In genomic region chr19:37987356-37988332, GRCh38 we compare ENCODE assay signal across 15 cellular contexts.
DNase-seq lines count a peak whose midpoint lies in the region; ATAC-seq, FAIRE-seq and TF ChIP-seq lines count a peak whose summit lies in the region.
"Had no signal": no experiment of that assay in that cellular context is flagged by ENCODE, and none has a peak within 500 bp of the region (broad histone marks: within the 10 kb centered on the region; RNA-seq: fewer than 3 reads in every experiment).

No MANE protein-coding gene starts in this region.

- H3K36me3 ChIP-seq in Caco-2 (ENCODE audit: control insufficient read depth, insufficient read depth, low read length) (peaks cover 2% of the 10 kb centered on the region), HEK293 (ENCODE audit: control insufficient read depth in 2 of 2, insufficient read depth in 1 of 2, low read length in 2 of 2) (no peaks in the 10 kb centered on the region; a peak in 1 of 3 replicates), mesendoderm (ENCODE audit: control insufficient read depth, insufficient read depth, low read length) (no peaks in the 10 kb centered on the region)
- H3K36me3 ChIP-seq: left ventricle myocardium inferior, thoracic aorta had no signal

- H3K79me2 ChIP-seq in mesendoderm (ENCODE audit: control insufficient read depth, insufficient read depth, low read length): no peaks in the 10 kb centered on the region

- ATAC-seq in activated T-cell treated with anti-CD3 and anti-CD28 coated beads, Interleukin-2, amount 50 U/mL, for 72 hours (replicated peaks in 1 of 2): no peak
- ATAC-seq: activated CD4-positive, alpha-beta T cell treated with anti-CD3 and anti-CD28 coated beads for 36 hours had no signal

- peaks cover 58% of the 10 kb centered on the region for H3K4me1 Mint-ChIP-seq in Caco-2 (ENCODE audit: low read depth, unreplicated experiment)
- H3K4me1 Mint-ChIP-seq in activated T-cell treated with anti-CD3 and anti-CD28 coated beads, Interleukin-2, amount 50 U/mL, for 72 hours (ENCODE audit: low read depth): peaks cover 17% of the 10 kb centered on the region

- no peak overlapping the region for H3K56ac ChIP-seq in mesendoderm (ENCODE audit: low read length)

- H3K4me2 ChIP-seq in mesendoderm (ENCODE audit: low read length): no peak overlapping the region

- no peak overlapping the region for H3K18ac ChIP-seq in mesendoderm (ENCODE audit: low read length)

- no peak overlapping the region for H4K8ac ChIP-seq in mesendoderm (ENCODE audit: low read depth, low read length)

- BruUV-seq in Caco-2 (replicated peaks; lab: Mats Ljungman, UMichigan): no TSS peak

- H2AK5ac ChIP-seq in mesendoderm (ENCODE audit: low read length): no peak overlapping the region

- no peak overlapping the region for H3K9ac ChIP-seq in mesendoderm (ENCODE audit: low read length)

- H3K9me3 Mint-ChIP-seq in Caco-2 (ENCODE audit: unreplicated experiment): no peaks in the 10 kb centered on the region
- H3K9me3 Mint-ChIP-seq in activated T-cell treated with anti-CD3 and anti-CD28 coated beads, Interleukin-2, amount 50 U/mL, for 72 hours: no peaks in the 10 kb centered on the region
- H3K9me3 Mint-ChIP-seq: CD4-positive, alpha-beta memory T cell had no signal

- no peaks in the 10 kb centered on the region for H3K27me3 Mint-ChIP-seq in Caco-2 (ENCODE audit: insufficient read depth, unreplicated experiment)
- no peaks in the 10 kb centered on the region for H3K27me3 Mint-ChIP-seq in activated T-cell treated with anti-CD3 and anti-CD28 coated beads, Interleukin-2, amount 50 U/mL, for 72 hours (ENCODE audit: low read depth)
- H3K27me3 Mint-ChIP-seq: activated CD4-positive, alpha-beta T cell treated with anti-CD3 and anti-CD28 coated beads for 36 hours; CD4-positive, alpha-beta memory T cell had no signal

- no peak overlapping the region for H3K23ac ChIP-seq in mesendoderm (ENCODE audit: low read length)

- H3K27ac ChIP-seq in HEK293 (ENCODE audit: extremely low read depth, low read depth, low read length): no peak overlapping the region
- H3K27ac ChIP-seq in VCaP: peak overlapping the region; percentile 91
- H3K27ac ChIP-seq in mesendoderm (ENCODE audit: low read depth, low read length): no peak overlapping the region
- H3K27ac ChIP-seq: left ventricle myocardium inferior, thoracic aorta had no signal

- CTCF ChIA-PET in Caco-2 (lab: Charles Lee): interaction anchor here (1.6 kb wide), 1 partner anchor 45 kb away, joined by 5 read pairs; no protein-coding TSS in a partner anchor
- CTCF ChIA-PET in HEK293 (lab: Yijun Ruan, JAX): interaction anchor here (2.7 to 5.1 kb wide), 3 partner anchors 16 to 84 kb away, joined by 9 to 30 read pairs (median 12); partner anchors contain the start of genes SIPA1L3 and WDR87

- DNase-seq in Caco-2: peak in 1 of 2 experiments; percentile 23
- peak; percentile 65 for DNase-seq in mesendoderm
- DNase-seq in RCC 7860 (ENCODE audit: low spot score): no peak
- DNase-seq in mesenteric fat pad (ENCODE audit: low spot score): no peak
- DNase-seq in NCI-H1417 (lab: John Stamatoyannopoulos, UW): no peak
- DNase-seq in activated T-cell treated with anti-CD3 and anti-CD28 coated beads, Interleukin-2, amount 50 U/mL, for 72 hours: no peak
- DNase-seq: activated CD4-positive, alpha-beta T cell treated with anti-CD3 and anti-CD28 coated beads for 36 hours; activated effector memory CD4-positive, alpha-beta T cell treated with Interleukin-2 at 50 U/mL for 16 hours; CD4-positive, alpha-beta memory T cell; left ventricle myocardium inferior; SHP77 treated with DMSO at 0.1 percent for 48 hours had no signal

- H3K4ac ChIP-seq in mesendoderm (ENCODE audit: low read depth, low read length): no peak overlapping the region

- POLR2A ChIA-PET in Caco-2 (lab: Charles Lee): no interaction called here
- POLR2A ChIA-PET in HEK293 (lab: Yijun Ruan, JAX): interaction anchor here (1.1 kb wide), 1 partner anchor 81 kb away, joined by 3 read pairs; the partner anchor contains the start of genes SIPA1L3 and WDR87

- no peak overlapping the region for H2BK15ac ChIP-seq in mesendoderm (replicated peaks; ENCODE audit: low read depth)

- no peak for FAIRE-seq in RCC 7860 (lab: Jason Lieb, UNC)
- FAIRE-seq: GM12892 had no signal

- peak overlapping the region; percentile 27 for H3K27ac Mint-ChIP-seq in Caco-2 (ENCODE audit: unreplicated experiment)
- H3K27ac Mint-ChIP-seq in activated T-cell treated with anti-CD3 and anti-CD28 coated beads, Interleukin-2, amount 50 U/mL, for 72 hours: no peak overlapping the region

- WGBS in mesendoderm (ENCODE audit: extremely low coverage, insufficient coverage, low lambda C conversion rate): no CpG with 5 or more reads among the region's 12 CpGs

- H3K4me3 Mint-ChIP-seq in Caco-2 (ENCODE audit: unreplicated experiment): no peak overlapping the region
- no peak overlapping the region for H3K4me3 Mint-ChIP-seq in activated T-cell treated with anti-CD3 and anti-CD28 coated beads, Interleukin-2, amount 50 U/mL, for 72 hours
- H3K4me3 Mint-ChIP-seq: activated CD4-positive, alpha-beta T cell treated with anti-CD3 and anti-CD28 coated beads for 36 hours had no signal

- intact Hi-C loops in Caco-2 (cut with micrococcal nuclease; ENCODE audit: unreplicated experiment): no loop called here

- peaks cover 3% of the 10 kb centered on the region for H3K79me1 ChIP-seq in mesendoderm (ENCODE audit: low read length)

- H3K27me3 ChIP-seq in Caco-2 (replicated peaks; ENCODE audit: control insufficient read depth, insufficient read depth, low read length) (no peaks in the 10 kb centered on the region), mesendoderm (ENCODE audit: insufficient read depth, low read length, poor library complexity) (no peaks in the 10 kb centered on the region)

- H2BK5ac ChIP-seq in mesendoderm (ENCODE audit: low read length): no peak overlapping the region

- peaks cover 76% of the 10 kb centered on the region for H3K4me1 ChIP-seq in Caco-2
- H3K4me1 ChIP-seq in HEK293 (ENCODE audit: control insufficient read depth, insufficient read depth, low read length): peaks cover 5% of the 10 kb centered on the region
- H3K4me1 ChIP-seq in mesendoderm (ENCODE audit: control insufficient read depth, low read depth, low read length): peaks cover 6% of the 10 kb centered on the region
- H3K4me1 ChIP-seq: left ventricle myocardium inferior had no signal

- TF ChIP-seq CTCF in Caco-2 (IDR thresholded peaks at IDR 0.05; ENCODE audit: insufficient read depth in 1 of 2, low read depth in 1 of 2, low read length in 1 of 2, severe bottlenecking in 1 of 2, unreplicated experiment in 1 of 2): no peak
- TF ChIP-seq CTCF in HEK293 (tag by site-specific recombination; IDR thresholded peaks at IDR 0.05): peak; percentile 46; the same call in 1 of the 2 replicates
- no peak; the same call in 1 of the 2 replicates for TF ChIP-seq CTCF in VCaP (conservative IDR thresholded peaks at IDR 0.05)

- H3K36me3 Mint-ChIP-seq in Caco-2 (ENCODE audit: insufficient read depth, unreplicated experiment): peaks cover 59% of the 10 kb centered on the region
- H3K36me3 Mint-ChIP-seq in activated T-cell treated with anti-CD3 and anti-CD28 coated beads, Interleukin-2, amount 50 U/mL, for 72 hours (ENCODE audit: insufficient read depth in 2 of 2): no peaks in the 10 kb centered on the region

- no peak overlapping the region for H2BK120ac ChIP-seq in mesendoderm (ENCODE audit: low read depth, low read length)

- no peak overlapping the region for H3K4me3 ChIP-seq in Caco-2 (ENCODE audit: low read depth, low read length)
- no peak overlapping the region for H3K4me3 ChIP-seq in HEK293 (ENCODE audit: low read depth, low read length)
- H3K4me3 ChIP-seq in mesendoderm (ENCODE audit: low read length): no peak overlapping the region
- H3K4me3 ChIP-seq: left ventricle myocardium inferior, thoracic aorta had no signal

- H3K9me3 ChIP-seq in Caco-2 (no peaks in the 10 kb centered on the region), HEK293 (ENCODE audit: control insufficient read depth, insufficient read depth, low read depth, low read length) (no peaks in the 10 kb centered on the region)
- H3K9me3 ChIP-seq: left ventricle myocardium inferior, thoracic aorta had no signal

- H4K5ac ChIP-seq in mesendoderm (ENCODE audit: low read length): no peak overlapping the region

TF ChIP-seq in HEK293, 187 proteins besides CTCF, POLR2A, EP300 and RAD21 (continues in another document):
- TF ChIP-seq ZNF580 (tag by site-specific recombination; IDR thresholded peaks at IDR 0.05) (no peak), ZNF654 (tag by site-specific recombination; IDR thresholded peaks at IDR 0.05; ENCODE audit: low read depth) (peak; percentile 16; the same call in 1 of the 2 replicates), BCL11A (tag by site-specific recombination; IDR thresholded peaks at IDR 0.05; ENCODE audit: low read depth) (no peak), SP3 (tag by site-specific recombination; IDR thresholded peaks at IDR 0.05) (no peak), ZBTB17 (tag by site-specific recombination; IDR thresholded peaks at IDR 0.05) (no peak), IKZF3 (tag by site-specific recombination; IDR thresholded peaks at IDR 0.05) (0 out of 2 replicates have a peak, but pooled peaks have one; percentile 10), EGR2 (tag by site-specific recombination; IDR thresholded peaks at IDR 0.05; ENCODE audit: low read depth) (no peak), GLIS2 (tag by site-specific recombination; IDR thresholded peaks at IDR 0.05) (0 out of 2 replicates have a peak, but pooled peaks have one; percentile 5), ZNF776 (tag by site-specific recombination; IDR thresholded peaks at IDR 0.05; ENCODE audit: borderline replicate concordance) (no peak), ZNF239 (tag by site-specific recombination; IDR thresholded peaks at IDR 0.05) (no peak), ZNF157 (tag by site-specific recombination; IDR thresholded peaks at IDR 0.05) (no peak), ZBTB44 (tag by site-specific recombination; IDR thresholded peaks at IDR 0.05) (no peak), ZNF37A (tag by site-specific recombination; IDR thresholded peaks at IDR 0.05) (no peak)
